1 cellular context compared by ENCODE assay signal in the genomic region with DNA sequence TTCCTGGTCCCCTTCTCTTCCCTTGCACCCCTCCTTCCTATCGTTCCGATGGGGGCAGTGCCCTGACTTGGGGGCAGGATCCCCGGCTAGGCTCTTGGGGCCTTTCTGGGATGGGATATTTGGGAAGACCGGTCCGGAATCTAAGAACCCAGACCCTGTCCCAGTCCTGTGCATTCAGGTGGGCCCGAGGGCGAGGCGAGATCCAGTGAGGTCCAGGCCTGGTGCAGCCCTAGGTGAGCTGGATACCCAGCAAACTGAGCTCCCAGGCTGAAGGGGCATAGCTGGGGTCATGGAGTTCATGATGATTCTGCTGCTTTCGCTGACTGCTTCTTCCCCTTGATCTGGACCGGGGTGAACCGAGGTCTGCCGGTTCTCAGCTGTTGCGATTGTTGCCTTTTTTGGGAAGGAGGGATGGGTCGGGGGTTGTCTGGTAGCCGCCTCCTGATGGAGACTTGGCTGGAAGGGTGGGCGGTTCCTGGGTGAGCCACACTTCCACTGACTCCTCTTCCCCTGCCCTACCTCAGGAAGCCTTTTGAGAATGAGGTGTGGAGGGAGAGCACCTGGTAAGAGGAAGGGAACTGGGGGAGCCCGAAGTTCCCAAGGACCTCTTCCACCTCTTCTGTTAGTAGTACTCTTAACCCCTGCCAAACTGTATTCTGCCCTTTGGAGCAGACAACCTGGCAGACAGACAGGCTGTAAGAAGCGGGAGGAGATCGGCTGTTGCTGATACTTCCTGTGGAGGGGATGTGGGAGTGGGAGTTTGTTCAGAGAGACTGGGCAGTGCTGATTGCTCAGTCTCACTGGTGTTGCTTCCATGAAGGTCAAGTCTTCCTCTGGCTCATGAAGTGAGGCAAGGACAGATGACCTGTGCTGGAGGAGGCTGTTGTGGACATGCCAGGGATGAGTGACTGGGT.
TF ChIP-seq lines count a peak whose summit lies in the region.

No MANE protein-coding gene starts in this region.

TF ChIP-seq in SK-N-SH, 30 proteins besides CTCF, POLR2A, EP300 and RAD21 (continued from another document):
- no peak for TF ChIP-seq MAX (IDR thresholded peaks at IDR 0.05; ENCODE audit: low read depth)
- no peak for TF ChIP-seq TCF12 (IDR thresholded peaks at IDR 0.05)
- no peak for TF ChIP-seq FOXM1 (IDR thresholded peaks at IDR 0.05; ENCODE audit: low read depth)
- TF ChIP-seq, protein P1, sequence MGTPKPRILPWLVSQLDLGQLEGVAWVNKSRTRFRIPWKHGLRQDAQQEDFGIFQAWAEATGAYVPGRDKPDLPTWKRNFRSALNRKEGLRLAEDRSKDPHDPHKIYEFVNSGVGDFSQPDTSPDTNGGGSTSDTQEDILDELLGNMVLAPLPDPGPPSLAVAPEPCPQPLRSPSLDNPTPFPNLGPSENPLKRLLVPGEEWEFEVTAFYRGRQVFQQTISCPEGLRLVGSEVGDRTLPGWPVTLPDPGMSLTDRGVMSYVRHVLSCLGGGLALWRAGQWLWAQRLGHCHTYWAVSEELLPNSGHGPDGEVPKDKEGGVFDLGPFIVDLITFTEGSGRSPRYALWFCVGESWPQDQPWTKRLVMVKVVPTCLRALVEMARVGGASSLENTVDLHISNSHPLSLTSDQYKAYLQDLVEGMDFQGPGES (IDR thresholded peaks at IDR 0.05; ENCODE audit: low read depth, low read length) = no peak
- no peak for TF ChIP-seq GABPA (IDR thresholded peaks at IDR 0.05; ENCODE audit: low read depth)
- no peak for TF ChIP-seq SIN3A (IDR thresholded peaks at IDR 0.05; ENCODE audit: borderline replicate concordance, low read depth, low read length)
